ENCODE assay signal across 1 cellular context in genomic region chr16:83945587-83945986, GRCh38.
TF ChIP-seq lines count a peak whose summit lies in the region.

No MANE protein-coding gene starts in this region.

TF ChIP-seq in HepG2, 621 proteins besides CTCF, POLR2A, EP300 and RAD21 (continued from another document):
- 0 out of 2 replicates have a peak, but pooled peaks have one; percentile 26 for TF ChIP-seq SKIL (CRISPR knock-in tag; IDR thresholded peaks at IDR 0.05; ENCODE audit: borderline replicate concordance)
- TF ChIP-seq ZNF34 (CRISPR knock-in tag; IDR thresholded peaks at IDR 0.05; ENCODE audit: borderline replicate concordance) = no peak
- no peak for TF ChIP-seq IRX3 (CRISPR knock-in tag; IDR thresholded peaks at IDR 0.05; ENCODE audit: borderline replicate concordance, low read depth)
- TF ChIP-seq ZBTB1 (CRISPR knock-in tag; IDR thresholded peaks at IDR 0.05; ENCODE audit: borderline replicate concordance) = no peak
- no peak for TF ChIP-seq SOX13 (IDR thresholded peaks at IDR 0.05)
- TF ChIP-seq SOX13 (CRISPR knock-in tag; conservative IDR thresholded peaks at IDR 0.05 in 1 of 2, IDR thresholded peaks at IDR 0.05 in 1 of 2) = 0 out of 4 replicates have a peak, but pooled peaks of 1 of the 2 experiments have one; percentile 24
- TF ChIP-seq CREM (IDR thresholded peaks at IDR 0.05) = peak; percentile 42
- no peak for TF ChIP-seq CREM (CRISPR knock-in tag; IDR thresholded peaks at IDR 0.05)
- TF ChIP-seq ZNF839 (CRISPR knock-in tag; IDR thresholded peaks at IDR 0.05; ENCODE audit: borderline replicate concordance) = no peak
- TF ChIP-seq AGO2 (optimal IDR thresholded peaks at IDR 0.05; ENCODE audit: low read depth, low read length) = no peak
- TF ChIP-seq ZBTB44 (CRISPR knock-in tag; IDR thresholded peaks at IDR 0.05) = no peak
- TF ChIP-seq ZNF407 (CRISPR knock-in tag; IDR thresholded peaks at IDR 0.05; ENCODE audit: not compliant biosample characterization) = no peak
- TF ChIP-seq SAP130 (CRISPR knock-in tag; IDR thresholded peaks at IDR 0.05; ENCODE audit: low read depth) = peak; percentile 45
